ENCODE assay signal across 1 cellular context in the genomic region with DNA sequence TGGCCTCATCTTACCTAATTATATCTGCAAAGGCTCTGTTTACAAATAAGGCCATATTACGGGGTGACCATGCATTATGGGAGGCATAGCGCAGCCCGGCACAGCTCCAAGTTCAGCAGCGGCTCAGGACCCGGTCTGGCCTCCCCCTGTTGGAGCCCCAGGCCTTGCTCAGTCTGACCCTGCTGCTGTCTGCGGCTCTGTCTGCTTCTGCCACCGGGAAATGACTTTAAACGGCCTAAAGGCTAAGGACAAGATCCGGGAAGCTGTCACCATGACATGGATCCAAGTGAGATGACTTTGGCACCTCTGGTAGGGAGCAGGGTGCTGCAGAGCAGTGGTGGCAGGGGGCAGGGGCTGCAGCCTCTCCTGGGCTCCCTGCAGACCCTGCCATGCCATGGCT.
TF ChIP-seq lines count a peak whose summit lies in the region.

No MANE protein-coding gene starts in this region.

TF ChIP-seq in GM23338, 12 proteins besides CTCF, POLR2A, EP300 and RAD21 (continued from another document):
- no peak for TF ChIP-seq REST (IDR thresholded peaks at IDR 0.05; ENCODE audit: unreplicated experiment)
